ENCODE assay signal across 26 cellular contexts in the genomic region with DNA sequence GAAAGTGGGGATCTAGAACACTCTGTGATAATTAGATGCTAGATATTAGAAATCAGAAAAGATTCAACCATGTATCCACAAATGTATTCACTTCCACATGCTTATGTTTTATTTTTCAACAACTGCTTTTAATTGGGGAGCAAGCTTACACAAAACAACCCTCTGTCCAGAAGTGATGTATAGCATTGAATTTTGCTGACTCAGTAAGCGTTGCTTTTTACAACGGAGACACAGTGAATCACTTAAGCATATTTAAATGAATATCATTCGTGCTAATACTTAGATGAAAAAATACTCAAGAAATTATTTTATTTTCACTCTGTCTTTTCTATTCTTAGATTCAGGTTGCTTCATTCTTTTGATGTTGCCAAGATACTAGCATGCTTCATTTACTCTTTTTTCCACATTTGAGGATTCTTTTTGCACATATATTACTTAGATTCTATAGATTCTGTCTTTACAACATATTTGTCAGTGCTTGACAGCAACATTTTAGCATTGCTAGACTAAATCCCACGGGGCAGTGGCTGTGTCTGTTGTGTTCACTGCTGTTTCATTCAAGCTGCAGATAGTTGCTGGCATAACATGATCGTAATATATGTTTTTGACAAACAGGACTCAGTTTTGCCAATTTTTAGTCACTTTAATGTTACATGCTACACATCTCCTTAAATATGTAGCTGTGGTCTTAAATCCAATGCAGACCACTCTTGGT.
"Had no signal": no experiment of that assay in that cellular context is flagged by ENCODE, and none has a peak within 500 bp of the region (broad histone marks: within the 10 kb centered on the region; RNA-seq: fewer than 3 reads in every experiment).

No MANE protein-coding gene starts in this region.

- DNase-seq: heart right ventricle; islet precursor cell; left ventricle myocardium inferior; mesendoderm; naive B cell; natural killer cell; nephron progenitor cell; nucleus accumbens; pancreas; posterior cingulate gyrus; stimulated activated CD4-positive, alpha-beta T cell treated with anti-CD3 and anti-CD28 coated beads, Interleukin-12 subunit alpha, Interleukin-12 subunit beta, amount 100 ng/mL, for 4 hours; stimulated activated CD4-positive, alpha-beta T cell treated with anti-CD3 and anti-CD28 coated beads, Interleukin-15, amount 100 ng/mL, for 24 hours; stimulated activated CD4-positive, alpha-beta T cell treated with anti-CD3 and anti-CD28 coated beads, Interleukin-2, amount 100 ng/mL, for 24 hours; stimulated activated CD4-positive, alpha-beta T cell treated with anti-CD3 and anti-CD28 coated beads, Interleukin-4, amount 100 ng/mL, for 1 hour; stimulated activated naive B cell treated with anti-CD40 and anti-IgM and Interleukin-4, amounts not matched to agents 10 μg/mL and 1 μg/mL and 100 μg/mL, for 72 hours; stimulated activated naive CD8-positive, alpha-beta T cell treated with anti-CD3 and anti-CD28 coated beads, Interleukin-15, Interleukin-2, amounts not matched to agents 100 U/mL and 50 U/mL, for 24 hours; stomach; testis; thyroid gland; transverse colon; upper lobe of left lung had no signal

- H3K4me3 ChIP-seq: heart right ventricle, hepatocyte, left ventricle myocardium inferior, lung, pancreas, right atrium auricular region, skin epidermis, stomach, testis, thyroid gland, transverse colon, upper lobe of left lung had no signal

- H2AFZ ChIP-seq: hepatocyte had no signal

- H3K9me3 ChIP-seq: pancreas, right atrium auricular region, testis, thyroid gland, transverse colon, upper lobe of left lung had no signal

- H3K79me2 ChIP-seq: hepatocyte had no signal

- H3K27ac ChIP-seq: heart right ventricle, hepatocyte, left ventricle myocardium inferior, pancreas, right atrium auricular region, skin epidermis, stomach, testis, thyroid gland, transverse colon, upper lobe of left lung had no signal

- H3K4me2 ChIP-seq: hepatocyte had no signal

- H3K27me3 ChIP-seq: heart right ventricle, hepatocyte, pancreas, right atrium auricular region, stomach, testis, thyroid gland, transverse colon, upper lobe of left lung had no signal

- ATAC-seq: heart right ventricle; natural killer cell; pancreas; sciatic nerve; stimulated activated naive B cell treated with anti-CD40 and anti-IgM and Interleukin-4, amounts not matched to agents 10 μg/mL and 1 μg/mL and 100 μg/mL, for 72 hours; stimulated activated naive CD8-positive, alpha-beta T cell treated with anti-CD3 and anti-CD28 coated beads, Interleukin-15, Interleukin-2, amounts not matched to agents 100 U/mL and 50 U/mL, for 24 hours had no signal

- H3K4me1 ChIP-seq: heart right ventricle, left ventricle myocardium inferior, pancreas, right atrium auricular region, stomach, testis, thyroid gland, transverse colon, upper lobe of left lung had no signal

- FAIRE-seq: pancreas had no signal

- H3K36me3 ChIP-seq: heart right ventricle, left ventricle myocardium inferior, pancreas, right atrium auricular region, stomach, thyroid gland, transverse colon, upper lobe of left lung had no signal
